Comparison of ENCODE assay signal across 1 cellular context in the genomic region with DNA sequence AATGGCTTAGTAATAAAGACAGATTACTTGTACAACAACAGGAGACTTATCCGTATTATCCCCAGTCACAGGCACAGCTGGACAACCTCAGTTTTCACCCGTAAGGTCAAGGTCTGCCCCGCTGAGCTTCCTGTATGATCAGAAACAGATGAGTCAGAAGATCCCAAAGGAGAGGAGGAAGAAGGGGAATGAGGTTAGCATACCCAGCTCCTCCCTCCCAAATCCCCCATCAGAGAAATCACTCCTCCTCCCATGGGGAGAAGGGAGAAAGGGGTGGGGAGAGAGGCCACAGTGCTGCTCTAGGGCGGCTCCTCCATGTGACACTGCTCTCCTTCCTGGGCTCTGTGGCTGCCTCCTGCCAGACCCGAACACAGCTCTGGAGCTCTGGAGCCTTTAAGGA.
TF ChIP-seq lines count a peak whose summit lies in the region.

No MANE protein-coding gene starts in this region.

TF ChIP-seq in HCT116, 20 proteins besides CTCF, POLR2A, EP300 and RAD21 (continued from another document):
- TF ChIP-seq, protein P1, sequence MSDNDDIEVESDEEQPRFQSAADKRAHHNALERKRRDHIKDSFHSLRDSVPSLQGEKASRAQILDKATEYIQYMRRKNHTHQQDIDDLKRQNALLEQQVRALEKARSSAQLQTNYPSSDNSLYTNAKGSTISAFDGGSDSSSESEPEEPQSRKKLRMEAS (IDR thresholded peaks at IDR 0.05), result no peak
- TF ChIP-seq FOSL1 (IDR thresholded peaks at IDR 0.05; ENCODE audit: low read depth) (no peak), YY1 (IDR thresholded peaks at IDR 0.05; ENCODE audit: extremely low read depth, insufficient replicate concordance, low read depth, low read length) (no peak), ATF3 (IDR thresholded peaks at IDR 0.05) (no peak), SP1 (IDR thresholded peaks at IDR 0.05; ENCODE audit: low read depth) (no peak), EZH2 (IDR thresholded peaks at IDR 0.05) (no peak), ELF1 (IDR thresholded peaks at IDR 0.05; ENCODE audit: borderline replicate concordance, low read depth) (no peak)
